Comparison of ENCODE assay signal across 1 cellular context in the genomic region with DNA sequence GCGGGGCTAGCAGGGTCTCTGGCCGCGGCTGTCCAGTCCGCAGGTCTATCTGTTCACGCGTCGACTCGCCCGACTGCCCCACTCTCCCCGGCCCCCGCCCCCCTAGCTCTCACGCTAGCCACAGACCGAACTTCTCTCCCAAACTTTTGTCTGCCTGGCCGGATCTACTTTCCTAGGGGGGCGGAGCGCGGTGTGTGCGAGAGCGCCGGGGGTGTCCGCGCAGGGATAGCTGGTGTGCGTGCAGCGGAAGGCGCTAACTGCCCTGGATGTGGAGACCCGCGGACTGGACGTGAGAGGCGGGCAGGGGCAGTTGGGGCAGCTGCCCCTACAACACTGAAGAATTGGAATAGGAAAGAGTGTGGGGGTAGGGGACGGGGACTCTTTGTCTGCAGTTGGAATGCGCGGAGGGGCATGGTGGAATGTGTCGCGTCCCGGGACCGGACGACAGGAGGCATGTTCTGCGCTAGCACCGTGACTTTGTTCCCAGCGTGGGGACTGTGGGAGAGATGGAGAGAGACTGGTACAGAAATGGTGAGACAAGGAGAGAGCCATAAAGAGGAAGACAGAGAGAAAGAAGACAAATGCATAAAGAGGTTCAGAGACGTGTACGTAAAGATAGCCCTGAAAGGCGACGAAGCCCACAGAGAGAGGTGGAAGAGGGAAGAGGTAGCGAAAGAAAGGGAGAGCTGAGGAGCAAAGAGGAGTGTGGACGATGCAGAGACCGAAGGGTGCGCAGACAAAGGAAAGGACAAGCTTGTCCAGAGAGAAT.
A peak's percentile ranks its signal among the peaks of the same experiment; 100 is the strongest.
TF ChIP-seq lines count a peak whose summit lies in the region.

TSS of gene AJUBA (minus strand) at position 75 of the 769 bp plus-strand sequence. CDS start 285 bp downstream, outside the sequence.

TF ChIP-seq in K562, 482 proteins besides CTCF, POLR2A, EP300 and RAD21 (continued from another document and continues in another):
- TF ChIP-seq, protein P1, sequence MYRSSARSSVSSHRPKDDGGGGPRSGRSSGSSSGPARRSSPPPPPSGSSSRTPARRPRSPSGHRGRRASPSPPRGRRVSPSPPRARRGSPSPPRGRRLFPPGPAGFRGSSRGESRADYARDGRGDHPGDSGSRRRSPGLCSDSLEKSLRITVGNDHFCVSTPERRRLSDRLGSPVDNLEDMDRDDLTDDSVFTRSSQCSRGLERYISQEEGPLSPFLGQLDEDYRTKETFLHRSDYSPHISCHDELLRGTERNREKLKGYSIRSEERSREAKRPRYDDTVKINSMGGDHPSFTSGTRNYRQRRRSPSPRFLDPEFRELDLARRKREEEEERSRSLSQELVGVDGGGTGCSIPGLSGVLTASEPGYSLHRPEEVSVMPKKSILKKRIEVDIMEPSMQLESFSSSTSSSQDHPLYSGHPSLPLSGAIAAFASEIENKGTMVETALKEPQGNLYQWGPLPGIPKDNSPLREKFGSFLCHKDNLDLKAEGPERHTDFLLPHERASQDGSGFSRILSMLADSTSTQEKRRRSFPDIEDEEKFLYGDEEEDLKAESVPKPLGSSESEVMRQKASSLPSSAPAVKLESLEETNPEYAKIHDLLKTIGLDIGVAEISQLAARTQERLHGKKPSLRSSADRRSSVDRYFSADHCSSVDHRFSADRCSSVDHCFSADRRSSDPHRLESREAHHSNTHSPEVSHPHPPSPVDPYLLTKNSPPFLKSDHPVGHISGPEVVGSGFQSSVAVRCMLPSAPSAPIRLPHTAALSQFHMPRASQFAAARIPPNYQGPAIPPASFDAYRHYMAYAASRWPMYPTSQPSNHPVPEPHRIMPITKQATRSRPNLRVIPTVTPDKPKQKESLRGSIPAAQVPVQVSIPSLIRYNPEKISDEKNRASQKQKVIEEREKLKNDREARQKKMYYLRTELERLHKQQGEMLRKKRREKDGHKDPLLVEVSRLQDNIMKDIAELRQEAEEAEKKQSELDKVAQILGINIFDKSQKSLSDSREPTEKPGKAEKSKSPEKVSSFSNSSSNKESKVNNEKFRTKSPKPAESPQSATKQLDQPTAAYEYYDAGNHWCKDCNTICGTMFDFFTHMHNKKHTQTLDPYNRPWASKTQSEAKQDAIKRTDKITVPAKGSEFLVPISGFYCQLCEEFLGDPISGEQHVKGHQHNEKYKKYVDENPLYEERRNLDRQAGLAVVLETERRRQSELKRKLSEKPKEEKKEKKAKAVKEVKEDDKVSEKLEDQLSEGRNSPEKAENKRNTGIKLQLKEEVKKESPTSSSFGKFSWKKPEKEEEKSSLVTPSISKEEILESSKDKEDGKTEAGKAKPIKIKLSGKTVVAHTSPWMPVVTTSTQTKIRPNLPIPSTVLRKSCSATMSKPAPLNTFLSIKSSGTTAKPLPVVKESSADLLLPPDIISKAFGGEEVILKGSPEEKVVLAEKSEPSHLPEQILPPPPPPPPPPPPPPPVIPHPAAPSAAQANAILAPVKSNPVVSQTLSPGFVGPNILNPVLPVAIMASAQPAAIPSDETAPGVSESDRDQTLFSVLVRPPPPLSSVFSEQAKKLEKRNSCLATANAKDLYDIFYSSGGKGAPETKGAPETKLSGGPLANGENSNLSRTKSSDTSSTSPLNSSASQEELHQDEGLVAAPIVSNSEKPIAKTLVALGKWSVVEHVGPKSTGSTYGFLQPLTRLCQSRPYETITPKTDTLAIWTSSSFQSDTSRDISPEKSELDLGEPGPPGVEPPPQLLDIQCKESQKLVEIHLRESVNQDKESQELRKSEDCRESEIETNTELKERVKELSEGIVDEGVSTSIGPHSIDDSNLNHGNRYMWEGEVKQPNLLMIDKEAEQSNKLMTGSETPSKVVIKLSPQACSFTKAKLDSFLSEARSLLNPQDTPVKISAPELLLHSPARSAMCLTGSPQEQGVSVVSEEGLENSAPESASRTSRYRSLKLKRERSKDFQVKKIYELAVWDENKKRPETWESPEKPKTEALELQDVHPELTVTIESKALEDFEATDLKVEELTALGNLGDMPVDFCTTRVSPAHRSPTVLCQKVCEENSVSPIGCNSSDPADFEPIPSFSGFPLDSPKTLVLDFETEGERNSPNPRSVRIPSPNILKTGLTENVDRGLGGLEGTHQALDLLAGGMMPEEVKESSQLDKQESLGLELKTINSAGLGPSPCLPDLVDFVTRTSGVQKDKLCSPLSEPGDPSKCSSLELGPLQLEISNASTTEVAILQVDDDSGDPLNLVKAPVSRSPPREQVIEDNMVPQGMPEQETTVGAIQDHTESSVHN (IDR thresholded peaks at IDR 0.05; ENCODE audit: borderline replicate concordance in 1 of 2, low read depth in 1 of 2): peak in 1 of 2 experiments; percentile 39; a peak in 2 of 4 replicates
- TF ChIP-seq XRCC3 (IDR thresholded peaks at IDR 0.05) (no peak), HNRNPLL (IDR thresholded peaks at IDR 0.05; ENCODE audit: low read depth, low read length, poor library complexity, severe bottlenecking) (peak; percentile 74), CBX3 (IDR thresholded peaks at IDR 0.05; ENCODE audit: borderline replicate concordance in 1 of 2, low read length in 2 of 2) (0 out of 3 replicates have a peak, but pooled peaks of 1 of the 2 experiments have one; percentile 12), CC2D1A (IDR thresholded peaks at IDR 0.05) (peak; percentile 68; the same call in 1 of the 2 replicates), ZSCAN32 (CRISPR knock-in tag; IDR thresholded peaks at IDR 0.05) (no peak), SMARCE1 (IDR thresholded peaks at IDR 0.05) (peak; percentile 78), YY1 (IDR thresholded peaks at IDR 0.05; ENCODE audit: borderline replicate concordance in 1 of 3, control insufficient read depth in 1 of 3, extremely low read depth in 1 of 3, insufficient read depth in 3 of 3, insufficient read length in 1 of 3, insufficient replicate concordance in 2 of 3, low read depth in 1 of 3, low read length in 2 of 3) (peak in 1 of 3 experiments; percentile 11), TAF9B (IDR thresholded peaks at IDR 0.05; ENCODE audit: partially characterized antibody) (peak; percentile 72), TRIM28 (IDR thresholded peaks at IDR 0.05) (peak; percentile 79), MBD1 (CRISPR knock-in tag; IDR thresholded peaks at IDR 0.05) (no peak), NCOR1 (IDR thresholded peaks at IDR 0.05) (peak; percentile 70), KAT2B (IDR thresholded peaks at IDR 0.05; ENCODE audit: low read depth, low read length) (no peak), ZNF175 (CRISPR knock-in tag; IDR thresholded peaks at IDR 0.05; ENCODE audit: low read depth) (no peak), ZNF57 (CRISPR knock-in tag; IDR thresholded peaks at IDR 0.05) (no peak), PML (IDR thresholded peaks at IDR 0.05; ENCODE audit: low read length) (no peak), ZC3H4 (CRISPR knock-in tag; IDR thresholded peaks at IDR 0.05; ENCODE audit: borderline replicate concordance) (no peak), PHF8 (IDR thresholded peaks at IDR 0.05; ENCODE audit: borderline replicate concordance, low read length) (peak; percentile 54; the same call in 1 of the 2 replicates), MTA3 (IDR thresholded peaks at IDR 0.05; ENCODE audit: borderline replicate concordance) (peak; percentile 95), ZNF239 (CRISPR knock-in tag; IDR thresholded peaks at IDR 0.05) (no peak), ZNF212 (CRISPR knock-in tag; IDR thresholded peaks at IDR 0.05) (no peak), RBFOX2 (IDR thresholded peaks at IDR 0.05; ENCODE audit: low read depth, low read length) (peak; percentile 70), ZFPM2 (CRISPR knock-in tag; IDR thresholded peaks at IDR 0.05) (no peak), CBFA2T2 (conservative IDR thresholded peaks at IDR 0.05) (no peak), LCOR (CRISPR knock-in tag; IDR thresholded peaks at IDR 0.05) (peak; percentile 33; the same call in 1 of the 2 replicates), SMAD3 (CRISPR knock-in tag; conservative IDR thresholded peaks at IDR 0.05) (0 out of 2 replicates have a peak, but pooled peaks have one; percentile 31), ZNF253 (CRISPR knock-in tag; conservative IDR thresholded peaks at IDR 0.05) (no peak), ZNF12 (CRISPR knock-in tag; IDR thresholded peaks at IDR 0.05) (no peak), SRSF3 (IDR thresholded peaks at IDR 0.05; ENCODE audit: insufficient read depth, low read length) (no peak)
- TF ChIP-seq, protein P2, sequence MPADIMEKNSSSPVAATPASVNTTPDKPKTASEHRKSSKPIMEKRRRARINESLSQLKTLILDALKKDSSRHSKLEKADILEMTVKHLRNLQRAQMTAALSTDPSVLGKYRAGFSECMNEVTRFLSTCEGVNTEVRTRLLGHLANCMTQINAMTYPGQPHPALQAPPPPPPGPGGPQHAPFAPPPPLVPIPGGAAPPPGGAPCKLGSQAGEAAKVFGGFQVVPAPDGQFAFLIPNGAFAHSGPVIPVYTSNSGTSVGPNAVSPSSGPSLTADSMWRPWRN (IDR thresholded peaks at IDR 0.05; ENCODE audit: low read depth): peak; percentile 62; the same call in 1 of the 2 replicates
- TF ChIP-seq, protein P3, sequence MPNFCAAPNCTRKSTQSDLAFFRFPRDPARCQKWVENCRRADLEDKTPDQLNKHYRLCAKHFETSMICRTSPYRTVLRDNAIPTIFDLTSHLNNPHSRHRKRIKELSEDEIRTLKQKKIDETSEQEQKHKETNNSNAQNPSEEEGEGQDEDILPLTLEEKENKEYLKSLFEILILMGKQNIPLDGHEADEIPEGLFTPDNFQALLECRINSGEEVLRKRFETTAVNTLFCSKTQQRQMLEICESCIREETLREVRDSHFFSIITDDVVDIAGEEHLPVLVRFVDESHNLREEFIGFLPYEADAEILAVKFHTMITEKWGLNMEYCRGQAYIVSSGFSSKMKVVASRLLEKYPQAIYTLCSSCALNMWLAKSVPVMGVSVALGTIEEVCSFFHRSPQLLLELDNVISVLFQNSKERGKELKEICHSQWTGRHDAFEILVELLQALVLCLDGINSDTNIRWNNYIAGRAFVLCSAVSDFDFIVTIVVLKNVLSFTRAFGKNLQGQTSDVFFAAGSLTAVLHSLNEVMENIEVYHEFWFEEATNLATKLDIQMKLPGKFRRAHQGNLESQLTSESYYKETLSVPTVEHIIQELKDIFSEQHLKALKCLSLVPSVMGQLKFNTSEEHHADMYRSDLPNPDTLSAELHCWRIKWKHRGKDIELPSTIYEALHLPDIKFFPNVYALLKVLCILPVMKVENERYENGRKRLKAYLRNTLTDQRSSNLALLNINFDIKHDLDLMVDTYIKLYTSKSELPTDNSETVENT (CRISPR knock-in tag; IDR thresholded peaks at IDR 0.05): 0 out of 2 replicates have a peak, but pooled peaks have one; percentile 35
- TF ChIP-seq, protein P4, sequence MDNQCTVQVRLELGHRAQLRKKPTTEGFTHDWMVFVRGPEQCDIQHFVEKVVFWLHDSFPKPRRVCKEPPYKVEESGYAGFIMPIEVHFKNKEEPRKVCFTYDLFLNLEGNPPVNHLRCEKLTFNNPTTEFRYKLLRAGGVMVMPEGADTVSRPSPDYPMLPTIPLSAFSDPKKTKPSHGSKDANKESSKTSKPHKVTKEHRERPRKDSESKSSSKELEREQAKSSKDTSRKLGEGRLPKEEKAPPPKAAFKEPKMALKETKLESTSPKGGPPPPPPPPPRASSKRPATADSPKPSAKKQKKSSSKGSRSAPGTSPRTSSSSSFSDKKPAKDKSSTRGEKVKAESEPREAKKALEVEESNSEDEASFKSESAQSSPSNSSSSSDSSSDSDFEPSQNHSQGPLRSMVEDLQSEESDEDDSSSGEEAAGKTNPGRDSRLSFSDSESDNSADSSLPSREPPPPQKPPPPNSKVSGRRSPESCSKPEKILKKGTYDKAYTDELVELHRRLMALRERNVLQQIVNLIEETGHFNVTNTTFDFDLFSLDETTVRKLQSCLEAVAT (IDR thresholded peaks at IDR 0.05): peak; percentile 24 to 95; a peak in 3 of 4 replicates
- TF ChIP-seq, protein P5, sequence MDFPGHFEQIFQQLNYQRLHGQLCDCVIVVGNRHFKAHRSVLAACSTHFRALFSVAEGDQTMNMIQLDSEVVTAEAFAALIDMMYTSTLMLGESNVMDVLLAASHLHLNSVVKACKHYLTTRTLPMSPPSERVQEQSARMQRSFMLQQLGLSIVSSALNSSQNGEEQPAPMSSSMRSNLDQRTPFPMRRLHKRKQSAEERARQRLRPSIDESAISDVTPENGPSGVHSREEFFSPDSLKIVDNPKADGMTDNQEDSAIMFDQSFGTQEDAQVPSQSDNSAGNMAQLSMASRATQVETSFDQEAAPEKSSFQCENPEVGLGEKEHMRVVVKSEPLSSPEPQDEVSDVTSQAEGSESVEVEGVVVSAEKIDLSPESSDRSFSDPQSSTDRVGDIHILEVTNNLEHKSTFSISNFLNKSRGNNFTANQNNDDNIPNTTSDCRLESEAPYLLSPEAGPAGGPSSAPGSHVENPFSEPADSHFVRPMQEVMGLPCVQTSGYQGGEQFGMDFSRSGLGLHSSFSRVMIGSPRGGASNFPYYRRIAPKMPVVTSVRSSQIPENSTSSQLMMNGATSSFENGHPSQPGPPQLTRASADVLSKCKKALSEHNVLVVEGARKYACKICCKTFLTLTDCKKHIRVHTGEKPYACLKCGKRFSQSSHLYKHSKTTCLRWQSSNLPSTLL (IDR thresholded peaks at IDR 0.05): no peak
- TF ChIP-seq, protein P6, sequence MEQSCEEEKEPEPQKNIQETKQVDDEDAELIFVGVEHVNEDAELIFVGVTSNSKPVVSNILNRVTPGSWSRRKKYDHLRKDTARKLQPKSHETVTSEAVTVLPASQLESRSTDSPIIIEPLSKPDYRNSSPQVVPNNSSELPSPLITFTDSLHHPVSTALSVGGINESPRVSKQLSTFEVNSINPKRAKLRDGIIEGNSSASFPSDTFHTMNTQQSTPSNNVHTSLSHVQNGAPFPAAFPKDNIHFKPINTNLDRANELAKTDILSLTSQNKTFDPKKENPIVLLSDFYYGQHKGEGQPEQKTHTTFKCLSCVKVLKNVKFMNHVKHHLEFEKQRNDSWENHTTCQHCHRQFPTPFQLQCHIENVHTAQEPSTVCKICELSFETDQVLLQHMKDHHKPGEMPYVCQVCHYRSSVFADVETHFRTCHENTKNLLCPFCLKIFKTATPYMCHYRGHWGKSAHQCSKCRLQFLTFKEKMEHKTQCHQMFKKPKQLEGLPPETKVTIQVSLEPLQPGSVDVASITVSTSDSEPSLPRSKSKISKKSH (CRISPR knock-in tag; IDR thresholded peaks at IDR 0.05): no peak
